Comparison of ENCODE assay signal across 1 cellular context in the genomic region with DNA sequence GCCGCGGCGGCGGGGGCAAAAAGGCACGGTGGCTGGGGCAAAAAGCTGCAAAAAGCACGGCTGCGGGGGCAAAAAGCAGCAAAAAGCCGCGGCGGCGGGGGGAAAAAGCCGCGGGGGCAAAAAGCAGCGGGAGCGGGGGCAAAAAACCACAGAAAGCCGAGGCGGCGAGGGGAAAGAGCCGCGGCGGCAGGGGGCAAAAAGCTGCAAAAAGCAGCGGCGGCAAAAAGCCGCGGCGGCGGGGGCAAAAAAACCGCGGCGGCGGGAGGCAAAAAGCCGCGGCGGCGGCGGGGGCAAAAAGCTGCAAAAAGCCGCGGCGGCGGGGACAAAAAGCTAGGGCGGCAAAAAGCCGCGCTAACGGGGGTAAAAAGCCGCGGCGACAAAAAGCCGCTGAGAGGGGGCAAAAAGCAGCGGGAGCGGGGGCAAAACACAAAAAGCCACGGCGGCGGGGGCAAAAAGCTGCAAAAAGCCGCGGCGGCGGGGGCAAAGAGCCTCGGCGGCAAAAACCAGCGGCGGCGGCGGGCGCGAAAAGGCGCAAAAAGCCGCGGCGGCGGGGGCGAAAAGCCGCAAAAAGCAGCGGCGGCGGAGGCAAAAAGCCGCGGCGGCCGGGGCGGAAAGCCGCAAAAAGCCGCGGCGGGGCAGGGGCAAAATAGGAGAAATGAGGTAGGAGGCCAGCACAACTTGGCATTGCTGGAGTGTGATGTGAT.
TF ChIP-seq lines count a peak whose summit lies in the region.

No MANE protein-coding gene starts in this region.

TF ChIP-seq in HepG2, 621 proteins besides CTCF, POLR2A, EP300 and RAD21 (continued from another document):
- TF ChIP-seq, protein P1, sequence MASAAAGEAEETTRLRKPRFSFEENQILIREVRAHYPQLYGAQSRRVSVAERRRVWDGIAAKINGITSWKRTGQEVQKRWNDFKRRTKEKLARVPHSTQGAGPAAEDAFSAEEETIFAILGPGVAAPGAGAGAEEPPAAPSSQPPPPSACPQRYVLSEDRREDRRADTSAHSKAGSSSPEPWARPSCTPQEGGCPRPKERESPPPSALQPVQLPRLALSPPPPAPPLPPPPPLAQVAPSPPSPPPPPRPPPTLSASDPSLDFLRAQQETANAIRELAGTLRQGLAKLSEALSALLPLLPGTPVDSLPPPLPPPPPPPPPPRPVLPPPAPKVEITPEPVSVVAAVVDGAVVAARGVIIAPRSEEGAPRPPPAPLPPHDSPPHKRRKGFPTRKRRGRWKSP (CRISPR knock-in tag; IDR thresholded peaks at IDR 0.05) = 0 out of 2 replicates have a peak, but pooled peaks have one; percentile 59
- TF ChIP-seq CBX2 (IDR thresholded peaks at IDR 0.05; ENCODE audit: low read depth, low read length) (peak; percentile 91), CBX2 (CRISPR knock-in tag; IDR thresholded peaks at IDR 0.05; ENCODE audit: low read depth) (no peak), KDM2A (CRISPR knock-in tag; IDR thresholded peaks at IDR 0.05; ENCODE audit: borderline replicate concordance, low read depth) (peak; percentile 23; the same call in 1 of the 2 replicates), ZNF512 (CRISPR knock-in tag; IDR thresholded peaks at IDR 0.05) (peak; percentile 74; the same call in 1 of the 2 replicates), RNF2 (conservative IDR thresholded peaks at IDR 0.05; ENCODE audit: low read depth) (0 out of 2 replicates have a peak, but pooled peaks have one; percentile 61)
- TF ChIP-seq, protein P2, sequence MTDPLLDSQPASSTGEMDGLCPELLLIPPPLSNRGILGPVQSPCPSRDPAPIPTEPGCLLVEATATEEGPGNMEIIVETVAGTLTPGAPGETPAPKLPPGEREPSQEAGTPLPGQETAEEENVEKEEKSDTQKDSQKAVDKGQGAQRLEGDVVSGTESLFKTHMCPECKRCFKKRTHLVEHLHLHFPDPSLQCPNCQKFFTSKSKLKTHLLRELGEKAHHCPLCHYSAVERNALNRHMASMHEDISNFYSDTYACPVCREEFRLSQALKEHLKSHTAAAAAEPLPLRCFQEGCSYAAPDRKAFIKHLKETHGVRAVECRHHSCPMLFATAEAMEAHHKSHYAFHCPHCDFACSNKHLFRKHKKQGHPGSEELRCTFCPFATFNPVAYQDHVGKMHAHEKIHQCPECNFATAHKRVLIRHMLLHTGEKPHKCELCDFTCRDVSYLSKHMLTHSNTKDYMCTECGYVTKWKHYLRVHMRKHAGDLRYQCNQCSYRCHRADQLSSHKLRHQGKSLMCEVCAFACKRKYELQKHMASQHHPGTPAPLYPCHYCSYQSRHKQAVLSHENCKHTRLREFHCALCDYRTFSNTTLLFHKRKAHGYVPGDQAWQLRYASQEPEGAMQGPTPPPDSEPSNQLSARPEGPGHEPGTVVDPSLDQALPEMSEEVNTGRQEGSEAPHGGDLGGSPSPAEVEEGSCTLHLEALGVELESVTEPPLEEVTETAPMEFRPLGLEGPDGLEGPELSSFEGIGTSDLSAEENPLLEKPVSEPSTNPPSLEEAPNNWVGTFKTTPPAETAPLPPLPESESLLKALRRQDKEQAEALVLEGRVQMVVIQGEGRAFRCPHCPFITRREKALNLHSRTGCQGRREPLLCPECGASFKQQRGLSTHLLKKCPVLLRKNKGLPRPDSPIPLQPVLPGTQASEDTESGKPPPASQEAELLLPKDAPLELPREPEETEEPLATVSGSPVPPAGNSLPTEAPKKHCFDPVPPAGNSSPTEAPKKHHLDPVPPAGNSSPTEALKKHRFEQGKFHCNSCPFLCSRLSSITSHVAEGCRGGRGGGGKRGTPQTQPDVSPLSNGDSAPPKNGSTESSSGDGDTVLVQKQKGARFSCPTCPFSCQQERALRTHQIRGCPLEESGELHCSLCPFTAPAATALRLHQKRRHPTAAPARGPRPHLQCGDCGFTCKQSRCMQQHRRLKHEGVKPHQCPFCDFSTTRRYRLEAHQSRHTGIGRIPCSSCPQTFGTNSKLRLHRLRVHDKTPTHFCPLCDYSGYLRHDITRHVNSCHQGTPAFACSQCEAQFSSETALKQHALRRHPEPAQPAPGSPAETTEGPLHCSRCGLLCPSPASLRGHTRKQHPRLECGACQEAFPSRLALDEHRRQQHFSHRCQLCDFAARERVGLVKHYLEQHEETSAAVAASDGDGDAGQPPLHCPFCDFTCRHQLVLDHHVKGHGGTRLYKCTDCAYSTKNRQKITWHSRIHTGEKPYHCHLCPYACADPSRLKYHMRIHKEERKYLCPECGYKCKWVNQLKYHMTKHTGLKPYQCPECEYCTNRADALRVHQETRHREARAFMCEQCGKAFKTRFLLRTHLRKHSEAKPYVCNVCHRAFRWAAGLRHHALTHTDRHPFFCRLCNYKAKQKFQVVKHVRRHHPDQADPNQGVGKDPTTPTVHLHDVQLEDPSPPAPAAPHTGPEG (CRISPR knock-in tag; IDR thresholded peaks at IDR 0.05) = peak; percentile 87
- TF ChIP-seq, protein P3, sequence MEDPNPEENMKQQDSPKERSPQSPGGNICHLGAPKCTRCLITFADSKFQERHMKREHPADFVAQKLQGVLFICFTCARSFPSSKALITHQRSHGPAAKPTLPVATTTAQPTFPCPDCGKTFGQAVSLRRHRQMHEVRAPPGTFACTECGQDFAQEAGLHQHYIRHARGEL (CRISPR knock-in tag; IDR thresholded peaks at IDR 0.05) = no peak
TF ChIP-seq in HepG2: peak in this region for 9.
